ENCODE assay signal across 8 cellular contexts in genomic region chr9:96874947-96875459, GRCh38. TPM values are rescaled to one million over a fixed set of nuclear protein-coding genes. Genes with fewer than 3 reads are reported as not detected.
A peak's percentile ranks its signal among the peaks of the same experiment; 100 is the strongest.
DNase-seq lines count a peak whose midpoint lies in the region; ATAC-seq and TF ChIP-seq lines count a peak whose summit lies in the region.

No MANE protein-coding gene starts in this region.

- peak overlapping the region; percentile 50 to 63 for H3K4me3 ChIP-seq in HCT116 (replicated peaks in 1 of 2; ENCODE audit: low read depth in 1 of 2, low read length in 2 of 2)
- peak overlapping the region; percentile 61 for H3K4me3 ChIP-seq in NB4 (ENCODE audit: low read depth, low read length)

- peak overlapping the region; percentile 94 for H3K4me2 ChIP-seq in HCT116 (ENCODE audit: low read length)

- H2AFZ ChIP-seq in HCT116 (ENCODE audit: low read depth, low read length, poor library complexity, severe bottlenecking): peak overlapping the region; percentile 64

- TF ChIP-seq POLR2A in HCT116 (IDR thresholded peaks at IDR 0.05; ENCODE audit: borderline replicate concordance, extremely low read depth, insufficient read depth, insufficient read length) (no peak), NB4 (IDR thresholded peaks at IDR 0.05; ENCODE audit: extremely low read depth, insufficient read length) (no peak)

- no TSS peak for BruUV-seq in HCT116 (replicated peaks; lab: Mats Ljungman, UMichigan)

- ATAC-seq in HCT116: peak; percentile 54
- peak; percentile 71 for ATAC-seq in activated CD8-positive, alpha-beta memory T cell treated with anti-CD3 and anti-CD28 coated beads, Interleukin-2, amount 10 ng/mL, durations not matched to agents 7 days and 5 days

- H3K36me3 Mint-ChIP-seq in activated CD8-positive, alpha-beta memory T cell treated with anti-CD3 and anti-CD28 coated beads, Interleukin-2, amount 10 ng/mL, durations not matched to agents 7 days and 5 days: peaks cover 6% of the 10 kb centered on the region

- no peaks in the 10 kb centered on the region for H3K9me3 Mint-ChIP-seq in activated CD8-positive, alpha-beta memory T cell treated with anti-CD3 and anti-CD28 coated beads, Interleukin-2, amount 10 ng/mL, durations not matched to agents 7 days and 5 days (ENCODE audit: low read depth)

- H3K27me3 Mint-ChIP-seq in activated CD8-positive, alpha-beta memory T cell treated with anti-CD3 and anti-CD28 coated beads, Interleukin-2, amount 10 ng/mL, durations not matched to agents 7 days and 5 days: peaks cover 39% of the 10 kb centered on the region

- peak overlapping the region; percentile 52 for H3K9ac ChIP-seq in HCT116 (ENCODE audit: low read length)

- intact Hi-C loops in HCT116 (cut with micrococcal nuclease): loop anchor here (5.0 kb wide), 1 partner anchor 232 kb away; no protein-coding TSS in a partner anchor

- RAD21 ChIA-PET in HCT116 (lab: Charles Lee; ENCODE audit: low non-redundant PET in 1 of 2, low total read pairs in 2 of 2, uncharacterized antibody in 2 of 2, unreplicated experiment in 2 of 2): interaction anchor here in 1 of 2 experiments (1.2 kb wide), 1 partner anchor 10 kb away, joined by 3 read pairs; no protein-coding TSS in a partner anchor

- peak overlapping the region; percentile 76 for H3K4me3 Mint-ChIP-seq in activated CD8-positive, alpha-beta memory T cell treated with anti-CD3 and anti-CD28 coated beads, Interleukin-2, amount 10 ng/mL, durations not matched to agents 7 days and 5 days

- no peak for TF ChIP-seq RAD21 in HCT116 (IDR thresholded peaks at IDR 0.05; ENCODE audit: low read depth)

- H3K4me1 Mint-ChIP-seq in activated CD8-positive, alpha-beta memory T cell treated with anti-CD3 and anti-CD28 coated beads, Interleukin-2, amount 10 ng/mL, durations not matched to agents 7 days and 5 days: peaks cover 28% of the 10 kb centered on the region

- TF ChIP-seq CTCF in HCT116 (IDR thresholded peaks at IDR 0.05 in 2 of 3, conservative IDR thresholded peaks at IDR 0.05 in 1 of 3; ENCODE audit: borderline replicate concordance in 1 of 3, insufficient read depth in 1 of 3, low read depth in 2 of 3, low read length in 2 of 3): no peak
- TF ChIP-seq CTCF in NB4 (IDR thresholded peaks at IDR 0.05; ENCODE audit: low read depth, low read length): no peak

- CTCF ChIA-PET in HCT116 (lab: Charles Lee): interaction anchor here (0.9 to 2.5 kb wide), 7 partner anchors 9 to 524 kb away, joined by 3 to 11 read pairs (median 7); partner anchors contain the start of gene ZNF782
- CTCF ChIA-PET in activated CD8-positive, alpha-beta memory T cell treated with anti-CD3 and anti-CD28 coated beads, Interleukin-2, amount 10 ng/mL, durations not matched to agents 7 days and 5 days (lab: Charles Lee): interaction anchor here (1.0 to 5.5 kb wide), 5 partner anchors 9 to 538 kb away, joined by 3 to 40 read pairs (median 3); partner anchors contain the start of genes TDRD7 and ZNF782

- no peaks in the 10 kb centered on the region for H3K27me3 ChIP-seq in HCT116 (ENCODE audit: insufficient read depth, low read length)

- H3K9me2 ChIP-seq in HCT116 (ENCODE audit: insufficient read depth): no peaks in the 10 kb centered on the region

- POLR2A ChIA-PET in HCT116 (lab: Charles Lee): interaction anchor here (1.3 kb wide), 1 partner anchor 9 kb away, joined by 6 read pairs; no protein-coding TSS in a partner anchor

- H3K27ac Mint-ChIP-seq in activated CD8-positive, alpha-beta memory T cell treated with anti-CD3 and anti-CD28 coated beads, Interleukin-2, amount 10 ng/mL, durations not matched to agents 7 days and 5 days: peak overlapping the region; percentile 69

- H3K27ac ChIP-seq in HCT116 (ENCODE audit: low read depth, low read length): peak overlapping the region; percentile 32

- H3K36me3 ChIP-seq in HCT116 (ENCODE audit: control insufficient read depth in 1 of 2, insufficient read depth in 2 of 2, low read length in 2 of 2): no peaks in the 10 kb centered on the region

- H3K79me2 ChIP-seq in HCT116 (ENCODE audit: insufficient read depth, low read length): no peaks in the 10 kb centered on the region

- no peaks in the 10 kb centered on the region for H4K20me1 ChIP-seq in HCT116 (ENCODE audit: insufficient read depth)

- no peaks in the 10 kb centered on the region for H3K9me3 ChIP-seq in HCT116 (ENCODE audit: control insufficient read depth in 1 of 2, insufficient read depth in 1 of 2, low read depth in 1 of 2, low read length in 2 of 2)

- peaks cover 3 to 26% of the 10 kb centered on the region in 2 experiments; a peak in 3 of 4 replicates for H3K4me1 ChIP-seq in HCT116 (ENCODE audit: control insufficient read depth in 1 of 2, insufficient read depth in 2 of 2, low read length in 2 of 2)

- peak; percentile 36 to 85 (median 78) for DNase-seq in NCI-H1417 (lab: John Stamatoyannopoulos, UW)
- DNase-seq in NCI-H1417 treated with DMSO at 0.1 percent for 48 hours (lab: John Stamatoyannopoulos, UW): no peak
- DNase-seq in HCT116 (ENCODE audit: low read depth, low spot score): peak; percentile 51
- peak; percentile 63 for DNase-seq in NB4 (ENCODE audit: low read depth)
- peak; percentile 60 for DNase-seq in activated CD8-positive, alpha-beta memory T cell treated with anti-CD3 and anti-CD28 coated beads, Interleukin-2, amount 10 ng/mL, durations not matched to agents 7 days and 5 days
- DNase-seq in glomerular visceral epithelial cell (ENCODE audit: extremely low spot score): peak; percentile 63
- DNase-seq in pulmonary artery endothelial cell (ENCODE audit: low read depth, low spot score): peak; percentile 49
- no peak for DNase-seq in T1000 (lab: John Stamatoyannopoulos, UW)

TF ChIP-seq in HCT116, 20 proteins besides CTCF, POLR2A, EP300 and RAD21:
- TF ChIP-seq SP1 (IDR thresholded peaks at IDR 0.05; ENCODE audit: low read depth): peak; percentile 49
- no peak for TF ChIP-seq TCF7L2 (IDR thresholded peaks at IDR 0.05; ENCODE audit: borderline replicate concordance, extremely low read depth, insufficient read depth, insufficient read length)
- TF ChIP-seq FOSL1 (IDR thresholded peaks at IDR 0.05; ENCODE audit: low read depth): peak; percentile 71
- TF ChIP-seq CBX3 (IDR thresholded peaks at IDR 0.05; ENCODE audit: low read depth): peak; percentile 64; the same call in 1 of the 2 replicates
- peak; percentile 61 for TF ChIP-seq JUND (IDR thresholded peaks at IDR 0.05)
- TF ChIP-seq MAX (IDR thresholded peaks at IDR 0.05): peak; percentile 46
- peak; percentile 53; the same call in 1 of the 2 replicates for TF ChIP-seq CEBPB (IDR thresholded peaks at IDR 0.05; ENCODE audit: low read depth)
- no peak for TF ChIP-seq SIN3A (IDR thresholded peaks at IDR 0.05; ENCODE audit: low read depth)

RNA-seq across cellular contexts. Expression of gene ZNF782, which starts 20.7 kb away (rescaled TPM):
- total RNA-seq in HCT116 (2021; ENCODE audit: unreplicated experiment): 3.7 TPM
- polyA plus RNA-seq in HCT116 (2012): 0.60 and 0.82 TPM in 2 replicates
- 1 to 10 TPM; 4.9 to 5.0 TPM for total RNA-seq in activated CD8-positive, alpha-beta memory T cell treated with anti-CD3 and anti-CD28 coated beads, Interleukin-2, amount 10 ng/mL, durations not matched to agents 7 days and 5 days
- 2.9 and 4.2 TPM in 2 replicates for total RNA-seq in pulmonary artery endothelial cell

RNA-seq across cellular contexts. Expression of gene NUTM2G, which starts 53.6 kb away (rescaled TPM):
- total RNA-seq in HCT116 (2021; ENCODE audit: unreplicated experiment): not detected
- polyA plus RNA-seq in HCT116 (2012): 0.27 and 0.42 TPM in 2 replicates
- not detected for total RNA-seq in activated CD8-positive, alpha-beta memory T cell treated with anti-CD3 and anti-CD28 coated beads, Interleukin-2, amount 10 ng/mL, durations not matched to agents 7 days and 5 days
- total RNA-seq in pulmonary artery endothelial cell: not detected in 2 replicates

Comparison
In these comparisons a context has a peak if more than half of its experiments do, and no peak if none do; other contexts are left out.
1. DNase-seq: peak in NCI-H1417 (3 of 3), HCT116 (single experiment), NB4 (single experiment), activated CD8-positive, alpha-beta memory T cell treated with anti-CD3 and anti-CD28 coated beads, Interleukin-2, amount 10 ng/mL, durations not matched to agents 7 days and 5 days (single experiment), glomerular visceral epithelial cell (single experiment) and pulmonary artery endothelial cell (single experiment); none in NCI-H1417 treated with DMSO at 0.1 percent for 48 hours (single experiment) and T1000 (single experiment).